Comparison of ENCODE assay signal across 28 cellular contexts in the genomic region with DNA sequence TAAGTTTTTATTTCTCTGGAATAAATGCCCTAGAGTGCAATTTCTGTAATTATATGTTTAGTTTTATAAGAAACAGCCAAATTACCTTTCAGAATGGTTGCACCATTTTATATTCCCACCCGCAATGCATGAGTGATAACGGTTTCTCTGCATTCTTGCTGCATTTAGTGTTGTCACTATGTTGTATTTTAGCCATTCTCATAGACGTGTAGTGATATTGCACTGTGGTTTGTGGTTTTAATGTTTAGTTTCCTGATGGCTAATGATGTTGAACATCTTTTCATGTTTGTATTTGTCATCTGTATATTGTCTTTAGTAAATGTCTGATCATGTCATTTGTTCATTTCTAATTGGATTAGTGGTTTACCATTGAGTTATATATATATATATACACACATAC.
"Had no signal": no experiment of that assay in that cellular context is flagged by ENCODE, and none has a peak within 500 bp of the region (broad histone marks: within the 10 kb centered on the region; RNA-seq: fewer than 3 reads in every experiment).

No MANE protein-coding gene starts in this region.

- ATAC-seq: activated CD8-positive, alpha-beta T cell treated with anti-CD3 and anti-CD28 coated beads for 36 hours; activated naive CD4-positive, alpha-beta T cell treated with anti-CD3 and anti-CD28 coated beads, Interleukin-2, amount 50 U/mL, for 72 hours; esophagus mucosa; foreskin keratinocyte; heart right ventricle; mucosa of descending colon; pancreas; psoas muscle; upper lobe of right lung; WTC11 had no signal

- H3K9me3 Mint-ChIP-seq: activated CD8-positive, alpha-beta T cell treated with anti-CD3 and anti-CD28 coated beads for 36 hours; activated naive CD4-positive, alpha-beta T cell treated with anti-CD3 and anti-CD28 coated beads, Interleukin-2, amount 50 U/mL, for 72 hours; activated T-helper 2 cell treated with anti-CD3 and anti-CD28 coated beads, Interferon-gamma antibody, Interleukin-2, Interleukin-4, amounts not matched to agents 10 μg/mL and 5 μg/mL and 100 μg/mL, durations not matched to agents 14 hours and 24 hours and 36 hours; nephron had no signal

- H3K4me1 ChIP-seq: breast epithelium, left ventricle myocardium inferior, pancreas, right atrium auricular region, tibial artery, upper lobe of right lung had no signal

- H3K36me3 Mint-ChIP-seq: activated naive CD4-positive, alpha-beta T cell treated with anti-CD3 and anti-CD28 coated beads, Interleukin-2, amount 50 U/mL, for 72 hours; WTC11 had no signal

- H3K4me3 ChIP-seq: breast epithelium, heart right ventricle, left ventricle myocardium inferior, lung, mucosa of descending colon, pancreas, psoas muscle, right atrium auricular region, smooth muscle cell, suprapubic skin, tibial artery, upper lobe of right lung had no signal

- H3K27me3 ChIP-seq: breast epithelium, foreskin keratinocyte, heart right ventricle, pancreas, right atrium auricular region, suprapubic skin, tibial artery, upper lobe of right lung had no signal

- H3K27me3 Mint-ChIP-seq: activated CD8-positive, alpha-beta T cell treated with anti-CD3 and anti-CD28 coated beads for 36 hours had no signal

- H3K4me2 ChIP-seq: smooth muscle cell had no signal

- FAIRE-seq: endothelial cell of umbilical vein, islet of Langerhans, pancreas had no signal

- H3K27ac ChIP-seq: breast epithelium, foreskin keratinocyte, heart right ventricle, left ventricle myocardium inferior, pancreas, psoas muscle, right atrium auricular region, suprapubic skin, tibial artery, upper lobe of right lung had no signal

- DNase-seq: activated CD4-positive, alpha-beta T cell treated with anti-CD3 and anti-CD28 coated beads for 1 hour; activated CD4-positive, alpha-beta T cell treated with anti-CD3 and anti-CD28 coated beads, Interleukin-2, amount 50 U/mL, for 1 hour; activated CD8-positive, alpha-beta T cell treated with anti-CD3 and anti-CD28 coated beads for 36 hours; activated T-cell treated with anti-CD3 and anti-CD28 coated beads, Interleukin-2, amount 50 U/mL, for 48 hours; central memory CD4-positive, alpha-beta T cell; foreskin keratinocyte; heart right ventricle; left ventricle myocardium inferior; mucosa of descending colon; pancreas; psoas muscle; stimulated activated CD4-positive, alpha-beta T cell treated with anti-CD3 and anti-CD28 coated beads, Interleukin-2, amount 100 ng/mL, for 24 hours; stimulated activated naive CD4-positive, alpha-beta T cell; T-helper 2 cell; tibial artery; upper lobe of right lung had no signal

- H3K9me3 ChIP-seq: breast epithelium, heart right ventricle, left ventricle myocardium inferior, mucosa of descending colon, pancreas, psoas muscle, right atrium auricular region, suprapubic skin, tibial artery, upper lobe of right lung had no signal

- H3K36me3 ChIP-seq: breast epithelium, heart right ventricle, left ventricle myocardium inferior, pancreas, right atrium auricular region, suprapubic skin, tibial artery, upper lobe of right lung had no signal

- H3K4me3 Mint-ChIP-seq: activated CD8-positive, alpha-beta T cell treated with anti-CD3 and anti-CD28 coated beads for 36 hours; nephron; WTC11 had no signal

- H3K27ac Mint-ChIP-seq: activated CD8-positive, alpha-beta T cell treated with anti-CD3 and anti-CD28 coated beads for 36 hours; activated naive CD4-positive, alpha-beta T cell treated with anti-CD3 and anti-CD28 coated beads, Interleukin-2, amount 50 U/mL, for 72 hours; activated T-helper 2 cell treated with anti-CD3 and anti-CD28 coated beads, Interferon-gamma antibody, Interleukin-2, Interleukin-4, amounts not matched to agents 10 μg/mL and 5 μg/mL and 100 μg/mL, durations not matched to agents 14 hours and 24 hours and 36 hours; nephron; WTC11 had no signal
